9 cellular contexts compared by ENCODE assay signal in genomic region chr16:88681084-88681680, GRCh38. TPM values are rescaled to one million over a fixed set of nuclear protein-coding genes. Genes with fewer than 3 reads are reported as not detected.
DNase-seq lines count a peak whose midpoint lies in the region; ATAC-seq and TF ChIP-seq lines count a peak whose summit lies in the region.
"Had no signal": no experiment of that assay in that cellular context is flagged by ENCODE, and none has a peak within 500 bp of the region (broad histone marks: within the 10 kb centered on the region; RNA-seq: fewer than 3 reads in every experiment).

No MANE protein-coding gene starts in this region.

- WGBS in hepatocyte (ENCODE audit: low lambda C conversion rate, missing lambda C conversion rate): 76% methylated on average over 27 of the region's 31 CpGs

- peaks cover 3% of the 10 kb centered on the region for H3K27me3 ChIP-seq in hepatocyte

- no peak overlapping the region for H3K4me3 ChIP-seq in hepatocyte

- H3K9me2 ChIP-seq in hepatocyte (replicated peaks; ENCODE audit: insufficient read depth): no peaks in the 10 kb centered on the region

- no peak overlapping the region for H2AFZ ChIP-seq in hepatocyte

- peak; percentile 23 for DNase-seq in GDM1 (lab: John Stamatoyannopoulos, UW)
- peak; percentile 73 for DNase-seq in activated CD8-positive, alpha-beta memory T cell treated with anti-CD3 and anti-CD28 coated beads for 24 hours
- DNase-seq in hepatocyte (ENCODE audit: low spot score): no peak
- DNase-seq in NCI-H2029 (lab: John Stamatoyannopoulos, UW): no peak
- DNase-seq in G401 (ENCODE audit: low spot score): no peak

- H3K36me3 ChIP-seq in hepatocyte (replicated peaks; ENCODE audit: insufficient read depth, low read depth): no peaks in the 10 kb centered on the region

- no peaks in the 10 kb centered on the region for H3K79me2 ChIP-seq in hepatocyte

- H3K4me1 ChIP-seq in hepatocyte (ENCODE audit: insufficient read depth): no peaks in the 10 kb centered on the region

- no peak overlapping the region for H3K4me2 ChIP-seq in hepatocyte

- peak; percentile 6 for ATAC-seq in HG03066 (IDR thresholded peaks at IDR 0.05; ENCODE audit: low read depth, unreplicated experiment)
- no peak for ATAC-seq in GM18519 (IDR thresholded peaks at IDR 0.05; ENCODE audit: low FRiP score, unreplicated experiment)
- ATAC-seq in HG02571 (IDR thresholded peaks at IDR 0.05; ENCODE audit: unreplicated experiment): no peak

- in situ Hi-C loops in G401 (cut with HindIII; ENCODE audit: low sequenced_read_pairs): no loop called here

- no peak overlapping the region for H3K27ac ChIP-seq in hepatocyte

- peak; percentile 12 for TF ChIP-seq CTCF in hepatocyte (IDR thresholded peaks at IDR 0.05; ENCODE audit: poor library complexity)

- no peaks in the 10 kb centered on the region for H4K20me1 ChIP-seq in hepatocyte (ENCODE audit: insufficient read depth, poor library complexity, severe bottlenecking)

- no peaks in the 10 kb centered on the region for H3K9me3 ChIP-seq in hepatocyte (ENCODE audit: low read depth)

RNA-seq across cellular contexts. Expression of gene SNAI3, which starts 5.1 kb away (rescaled TPM):
- 1.7 and 2.5 TPM in 2 replicates for total RNA-seq in hepatocyte
- polyA plus RNA-seq in hepatocyte: 4.1 and 5.0 TPM in 2 replicates
- 0.18 and 0.88 TPM in 2 replicates for total RNA-seq in G401 (2014; rRNA removed; shearing (Covaris generic))
- total RNA-seq: urinary bladder had no signal

RNA-seq across cellular contexts. Expression of gene MVD, which starts 18.3 kb away (rescaled TPM):
- total RNA-seq in hepatocyte: 71.9 and 78.6 TPM in 2 replicates
- polyA plus RNA-seq in hepatocyte: 142 and 152 TPM in 2 replicates
- 48.9 and 63.5 TPM in 2 replicates for total RNA-seq in G401 (2014; rRNA removed; shearing (Covaris generic))

RNA-seq across cellular contexts. Expression of gene RNF166, which starts 25.0 kb away (rescaled TPM):
- 10.1 and 14.0 TPM in 2 replicates for total RNA-seq in hepatocyte
- 14.3 and 16.8 TPM in 2 replicates for polyA plus RNA-seq in hepatocyte
- 22.3 and 31.3 TPM in 2 replicates for total RNA-seq in G401 (2014; rRNA removed; shearing (Covaris generic))

RNA-seq across cellular contexts. Expression of gene CTU2, which starts 25.1 kb away (rescaled TPM):
- 5.9 and 8.9 TPM in 2 replicates for total RNA-seq in hepatocyte
- polyA plus RNA-seq in hepatocyte: 19.5 and 21.2 TPM in 2 replicates
- 14.7 and 21.8 TPM in 2 replicates for total RNA-seq in G401 (2014; rRNA removed; shearing (Covaris generic))

RNA-seq across cellular contexts. Expression of gene CYBA, which starts 30.3 kb away (rescaled TPM):
- total RNA-seq in hepatocyte: 196 and 255 TPM in 2 replicates
- polyA plus RNA-seq in hepatocyte: 419 and 516 TPM in 2 replicates
- total RNA-seq in G401 (2014; rRNA removed; shearing (Covaris generic)): 299 and 403 TPM in 2 replicates

Comparison
In these comparisons a context has a peak if more than half of its experiments do, and no peak if none do; other contexts are left out.
1. DNase-seq: peak in GDM1 (single experiment) and activated CD8-positive, alpha-beta memory T cell treated with anti-CD3 and anti-CD28 coated beads for 24 hours (single experiment); none in hepatocyte (single experiment), NCI-H2029 (single experiment) and G401 (single experiment).